ENCODE assay signal across 24 cellular contexts in the genomic region with DNA sequence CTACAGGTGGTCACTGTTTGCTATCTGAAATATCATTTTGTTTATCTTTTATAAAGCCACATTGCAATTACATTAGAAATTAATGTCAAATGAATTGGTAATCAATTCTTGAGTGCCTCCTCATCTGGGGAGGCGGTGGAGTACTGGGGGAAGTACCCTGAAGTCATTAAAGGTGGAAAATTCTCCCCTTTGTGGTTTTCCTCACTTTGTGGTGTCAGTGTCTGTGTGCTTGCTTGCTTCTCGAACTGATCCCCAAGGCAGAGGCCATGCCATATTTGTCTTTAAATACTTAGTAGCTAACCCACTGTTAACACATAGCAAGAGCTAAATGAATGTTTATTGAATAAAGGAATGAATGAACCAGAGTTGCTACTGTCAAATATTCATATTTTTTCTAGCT. TPM values are rescaled to one million over a fixed set of nuclear protein-coding genes. Genes with fewer than 3 reads are reported as not detected.
"Had no signal": no experiment of that assay in that cellular context is flagged by ENCODE, and none has a peak within 500 bp of the region (broad histone marks: within the 10 kb centered on the region; RNA-seq: fewer than 3 reads in every experiment).

No MANE protein-coding gene starts in this region.

- H3K4me3 Mint-ChIP-seq: activated naive CD4-positive, alpha-beta T cell treated with anti-CD3 and anti-CD28 coated beads, Interleukin-2, amount 50 U/mL, for 24 hours; naive thymus-derived CD4-positive, alpha-beta T cell; neural crest cell; WTC11 had no signal

- H3K27ac Mint-ChIP-seq: activated naive CD4-positive, alpha-beta T cell treated with anti-CD3 and anti-CD28 coated beads, Interleukin-2, amount 50 U/mL, for 24 hours; naive thymus-derived CD4-positive, alpha-beta T cell; WTC11 had no signal

- H3K27me3 Mint-ChIP-seq: activated naive CD4-positive, alpha-beta T cell treated with anti-CD3 and anti-CD28 coated beads, Interleukin-2, amount 50 U/mL, for 24 hours had no signal

- ATAC-seq: gastrocnemius medialis; left lung; naive thymus-derived CD4-positive, alpha-beta T cell; right lobe of liver; WTC11 had no signal

- H3K9me3 Mint-ChIP-seq: activated naive CD4-positive, alpha-beta T cell treated with anti-CD3 and anti-CD28 coated beads, Interleukin-2, amount 50 U/mL, for 24 hours had no signal

- H3K36me3 Mint-ChIP-seq: activated naive CD4-positive, alpha-beta T cell treated with anti-CD3 and anti-CD28 coated beads, Interleukin-2, amount 50 U/mL, for 24 hours; naive thymus-derived CD4-positive, alpha-beta T cell; WTC11 had no signal

- DNase-seq: activated CD4-positive, alpha-beta T cell treated with anti-CD3 and anti-CD28 coated beads for 4 hours; activated CD8-positive, alpha-beta memory T cell treated with anti-CD3 and anti-CD28 coated beads for 24 hours; activated CD8-positive, alpha-beta memory T cell treated with anti-CD3 and anti-CD28 coated beads, Interleukin-2, amount 50 U/mL, for 4 hours; activated effector memory CD4-positive, alpha-beta T cell treated with Interleukin-2 at 50 U/mL for 16 hours; activated T-cell treated with anti-CD3 and anti-CD28 coated beads, Interleukin-2, amount 50 U/mL, for 48 hours; central memory CD4-positive, alpha-beta T cell; dermis blood vessel endothelial cell; effector CD8-positive, alpha-beta T cell; erythroblast; gastrocnemius medialis; hippocampal formation; kidney glomerular epithelial cell; left lung; naive thymus-derived CD4-positive, alpha-beta T cell; occipital lobe; right lobe of liver; stimulated activated CD4-positive, alpha-beta T cell treated with anti-CD3 and anti-CD28 coated beads, Interleukin-2, amount 100 ng/mL, for 48 hours; T1000; transverse colon had no signal

RNA-seq across cellular contexts. Expression of a gene that starts 40.5 kb away (rescaled TPM):
- total RNA-seq: astrocyte; dermis blood vessel endothelial cell; naive thymus-derived CD4-positive, alpha-beta T cell; neural crest cell; right lobe of liver; T-helper 1 cell treated with Interleukin-12 subunit alpha and Interleukin-12 subunit beta and Interleukin-4 antibody, amounts not matched to agents 30 ng/mL and 1 ng/mL, for 36 hours had no signal
